9 cellular contexts compared by ENCODE assay signal in genomic region chr1:46166521-46167462, GRCh38. TPM values are rescaled to one million over a fixed set of nuclear protein-coding genes. Genes with fewer than 3 reads are reported as not detected.
DNase-seq lines count a peak whose midpoint lies in the region; ATAC-seq and TF ChIP-seq lines count a peak whose summit lies in the region.
"Had no signal": no experiment of that assay in that cellular context is flagged by ENCODE, and none has a peak within 500 bp of the region (broad histone marks: within the 10 kb centered on the region; RNA-seq: fewer than 3 reads in every experiment).

No MANE protein-coding gene starts in this region.

- DNase-seq in GM23338 (ENCODE audit: low spot score) (peak; percentile 75), tibial nerve (ENCODE audit: low spot score in 2 of 2) (no peak), epidermal melanocyte (ENCODE audit: insufficient read length, low spot score) (no peak), kidney glomerular epithelial cell (lab: John Stamatoyannopoulos, UW) (no peak), HT-29 (ENCODE audit: low spot score) (no peak)
- DNase-seq in activated CD4-positive, alpha-beta T cell treated with anti-CD3 and anti-CD28 coated beads, Interleukin-2, amount 50 U/mL, for 24 hours (ENCODE audit: low read depth in 1 of 2, low spot score in 1 of 2): peak; percentile 13 to 24
- peak in 1 of 3 donors; percentile 10 for DNase-seq in effector memory CD4-positive, alpha-beta T cell
- peak; percentile 63 for DNase-seq in natural killer cell treated with Interleukin-12 subunit alpha and Interleukin-12 subunit beta and Interleukin-15 and Interleukin-18, amount 100 ng/mL, for 72 hours (ENCODE audit: low spot score)

- TF ChIP-seq POLR2A in tibial nerve (IDR thresholded peaks at IDR 0.05): no peak

- H3K4me3 ChIP-seq in GM23338: peak overlapping the region; percentile 61
- peak overlapping the region; percentile 67 for H3K4me3 ChIP-seq in effector memory CD4-positive, alpha-beta T cell (ENCODE audit: insufficient read depth, low read depth, low read length, poor library complexity, severe bottlenecking)
- H3K4me3 ChIP-seq in tibial nerve: peak overlapping the region; percentile 9 to 52 (median 44)
- H3K4me3 ChIP-seq: SJSA1 had no signal

- H3K79me2 ChIP-seq in GM23338 (replicated peaks; ENCODE audit: insufficient read depth): no peaks in the 10 kb centered on the region

- H3K27ac ChIP-seq in GM23338 (ENCODE audit: low read depth): no peak overlapping the region
- H3K27ac ChIP-seq in effector memory CD4-positive, alpha-beta T cell (ENCODE audit: insufficient read depth, low read length, poor library complexity, severe bottlenecking): peak overlapping the region; percentile 37
- H3K27ac ChIP-seq in tibial nerve: peak overlapping the region in 2 of 4 donors; percentile 57 to 65
- H3K27ac ChIP-seq: SJSA1 had no signal

- H3K27me3 ChIP-seq in GM23338 (ENCODE audit: insufficient read depth): peaks cover 18% of the 10 kb centered on the region
- no peaks in the 10 kb centered on the region for H3K27me3 ChIP-seq in effector memory CD4-positive, alpha-beta T cell (replicated peaks; ENCODE audit: control insufficient read depth, insufficient read depth, low read length, poor library complexity, severe bottlenecking)
- H3K27me3 ChIP-seq in tibial nerve: peaks cover 0 to 16% of the 10 kb centered on the region in 2 donors
- H3K27me3 ChIP-seq: SJSA1 had no signal

- H3F3A ChIP-seq in GM23338 (replicated peaks; ENCODE audit: low read depth): 0 out of 2 replicates have a peak, but pooled peaks cover 3% of the 10 kb centered on the region

- peak overlapping the region; percentile 84 for H3K4me2 ChIP-seq in GM23338

- peak; percentile 35 to 40 for TF ChIP-seq EP300 in tibial nerve (IDR thresholded peaks at IDR 0.05)

- H3K9me3 Mint-ChIP-seq in GM23338: no peaks in the 10 kb centered on the region
- H3K9me3 Mint-ChIP-seq in natural killer cell treated with Interleukin-12 subunit alpha and Interleukin-12 subunit beta and Interleukin-15 and Interleukin-18, amount 100 ng/mL, for 72 hours: no peaks in the 10 kb centered on the region

- peak overlapping the region; percentile 100 for H2AFZ ChIP-seq in GM23338

- H3K4me3 Mint-ChIP-seq in GM23338: peak overlapping the region; percentile 65
- peak overlapping the region; percentile 81 for H3K4me3 Mint-ChIP-seq in natural killer cell treated with Interleukin-12 subunit alpha and Interleukin-12 subunit beta and Interleukin-15 and Interleukin-18, amount 100 ng/mL, for 72 hours

- H3K4me1 ChIP-seq in GM23338 (ENCODE audit: insufficient read depth) (peaks cover 15% of the 10 kb centered on the region), tibial nerve (peaks cover 0 to 13% (median 0%) of the 10 kb centered on the region in 4 donors)
- H3K4me1 ChIP-seq in effector memory CD4-positive, alpha-beta T cell (ENCODE audit: control insufficient read depth, insufficient read depth, low read length, poor library complexity, severe bottlenecking): peaks cover 11% of the 10 kb centered on the region
- H3K4me1 ChIP-seq: SJSA1 had no signal

- TF ChIP-seq CTCF in GM23338 (conservative IDR thresholded peaks at IDR 0.05; ENCODE audit: low read depth in 2 of 2) (no peak), tibial nerve (IDR thresholded peaks at IDR 0.05) (no peak)

- H3K27me3 Mint-ChIP-seq in GM23338 (ENCODE audit: insufficient read depth, low read depth, poor library complexity): peaks cover 32% of the 10 kb centered on the region
- H3K27me3 Mint-ChIP-seq in natural killer cell treated with Interleukin-12 subunit alpha and Interleukin-12 subunit beta and Interleukin-15 and Interleukin-18, amount 100 ng/mL, for 72 hours: peaks cover 6 to 8% of the 10 kb centered on the region in 2 donors

- no peaks in the 10 kb centered on the region for H3K36me3 ChIP-seq in GM23338 (ENCODE audit: insufficient read depth)
- H3K36me3 ChIP-seq in effector memory CD4-positive, alpha-beta T cell (ENCODE audit: control insufficient read depth, insufficient read depth, low read length): no peaks in the 10 kb centered on the region
- H3K36me3 ChIP-seq in tibial nerve: no peaks in the 10 kb centered on the region
- H3K36me3 ChIP-seq: SJSA1 had no signal

- H3K9me2 ChIP-seq in GM23338 (ENCODE audit: insufficient read depth): no peaks in the 10 kb centered on the region

- H3K4me1 Mint-ChIP-seq in GM23338: peaks cover 22% of the 10 kb centered on the region
- peaks cover 10 to 16% of the 10 kb centered on the region in 2 donors for H3K4me1 Mint-ChIP-seq in natural killer cell treated with Interleukin-12 subunit alpha and Interleukin-12 subunit beta and Interleukin-15 and Interleukin-18, amount 100 ng/mL, for 72 hours (ENCODE audit: low read depth in 2 of 2)

- H3K36me3 Mint-ChIP-seq in GM23338 (ENCODE audit: low read depth): no peaks in the 10 kb centered on the region
- H3K36me3 Mint-ChIP-seq in natural killer cell treated with Interleukin-12 subunit alpha and Interleukin-12 subunit beta and Interleukin-15 and Interleukin-18, amount 100 ng/mL, for 72 hours: no peaks in the 10 kb centered on the region

- no peaks in the 10 kb centered on the region for H4K20me1 ChIP-seq in GM23338 (replicated peaks; ENCODE audit: insufficient read depth)

- ATAC-seq in GM23338: peak; percentile 71
- ATAC-seq in natural killer cell treated with Interleukin-12 subunit alpha and Interleukin-12 subunit beta and Interleukin-15 and Interleukin-18, amount 100 ng/mL, for 72 hours: peak; percentile 58 to 62

- no peaks in the 10 kb centered on the region for H3K9me3 ChIP-seq in effector memory CD4-positive, alpha-beta T cell (ENCODE audit: control insufficient read depth, low read length)
- no peaks in the 10 kb centered on the region for H3K9me3 ChIP-seq in tibial nerve
- H3K9me3 ChIP-seq: SJSA1 had no signal

- 13 to 17% methylated on average over 46 to 47 of the region's 47 CpGs for WGBS in tibial nerve, 2 donors

- H3K27ac Mint-ChIP-seq in GM23338: no peak overlapping the region
- H3K27ac Mint-ChIP-seq in natural killer cell treated with Interleukin-12 subunit alpha and Interleukin-12 subunit beta and Interleukin-15 and Interleukin-18, amount 100 ng/mL, for 72 hours: peak overlapping the region; percentile 74 to 86

TF ChIP-seq in GM23338, 12 proteins besides CTCF, POLR2A, EP300 and RAD21 (continues in another document):
- no peak for TF ChIP-seq ETS1 (IDR thresholded peaks at IDR 0.05)
- no peak for TF ChIP-seq EZH2 (IDR thresholded peaks at IDR 0.05; ENCODE audit: low read depth, unreplicated experiment)
- no peak for TF ChIP-seq JUNB (IDR thresholded peaks at IDR 0.05; ENCODE audit: unreplicated experiment)
- no peak for TF ChIP-seq STAT1 (IDR thresholded peaks at IDR 0.05; ENCODE audit: unreplicated experiment)
- no peak for TF ChIP-seq EZH2phosphoT487 (IDR thresholded peaks at IDR 0.05; ENCODE audit: unreplicated experiment)
- TF ChIP-seq NANOG (IDR thresholded peaks at IDR 0.05; ENCODE audit: borderline replicate concordance): no peak

RNA-seq across cellular contexts. Expression of gene TSPAN1, which starts 8.1 kb away (rescaled TPM):
- not detected in 2 replicates for total RNA-seq in GM23338 (2014; rRNA removed; shearing (Covaris generic))
- polyA plus RNA-seq in GM23338 (2016; fragmentation: Nextera tagmentation; extraction: Ambion mirVana): not detected in 2 replicates
- total RNA-seq in natural killer cell treated with Interleukin-12 subunit alpha and Interleukin-12 subunit beta and Interleukin-15 and Interleukin-18, amount 100 ng/mL, for 72 hours: not detected
- total RNA-seq in tibial nerve: 1 to 10 TPM; 3.0 to 8.6 (median 5.6) TPM
- 162 and 165 TPM in 2 replicates for total RNA-seq in HT-29 (2014; rRNA removed; shearing (Covaris generic))
- total RNA-seq: SJSA1 had no signal

RNA-seq across cellular contexts. Expression of gene P3R3URF, which starts 9.5 kb away (rescaled TPM):
- not detected in 2 replicates for total RNA-seq in GM23338 (2014; rRNA removed; shearing (Covaris generic))
- not detected in 2 replicates for polyA plus RNA-seq in GM23338 (2016; fragmentation: Nextera tagmentation; extraction: Ambion mirVana)
- total RNA-seq in natural killer cell treated with Interleukin-12 subunit alpha and Interleukin-12 subunit beta and Interleukin-15 and Interleukin-18, amount 100 ng/mL, for 72 hours: not detected
- not detected for total RNA-seq in tibial nerve
- not detected in 2 replicates for total RNA-seq in HT-29 (2014; rRNA removed; shearing (Covaris generic))
- total RNA-seq: SJSA1 had no signal

RNA-seq across cellular contexts. Expression of gene POMGNT1, which starts 31.4 kb away (rescaled TPM):
- total RNA-seq in GM23338 (2014; rRNA removed; shearing (Covaris generic)): 32.1 and 33.2 TPM in 2 replicates
- polyA plus RNA-seq in GM23338 (2016; fragmentation: Nextera tagmentation; extraction: Ambion mirVana): 23.0 and 24.3 TPM in 2 replicates
- 10 to 100 TPM; 46.7 to 61.7 TPM for total RNA-seq in natural killer cell treated with Interleukin-12 subunit alpha and Interleukin-12 subunit beta and Interleukin-15 and Interleukin-18, amount 100 ng/mL, for 72 hours
- total RNA-seq in tibial nerve: 10 to 100 TPM; 53.8 to 71.5 (median 62.8) TPM
- total RNA-seq in HT-29 (2014; rRNA removed; shearing (Covaris generic)): 53.5 TPM in 2 replicates

RNA-seq across cellular contexts. Expression of gene PIK3R3, which starts 34.4 kb away (rescaled TPM):
- total RNA-seq in GM23338 (2014; rRNA removed; shearing (Covaris generic)): 8.0 and 8.6 TPM in 2 replicates
- polyA plus RNA-seq in GM23338 (2016; fragmentation: Nextera tagmentation; extraction: Ambion mirVana): 7.3 and 7.5 TPM in 2 replicates
- total RNA-seq in natural killer cell treated with Interleukin-12 subunit alpha and Interleukin-12 subunit beta and Interleukin-15 and Interleukin-18, amount 100 ng/mL, for 72 hours: 1 to 10 TPM; 3.3 to 7.4 TPM
- total RNA-seq in tibial nerve: 10 to 100 TPM; 13.2 to 32.1 (median 23.2) TPM
- 7.7 and 8.4 TPM in 2 replicates for total RNA-seq in HT-29 (2014; rRNA removed; shearing (Covaris generic))

RNA-seq across cellular contexts. Expression of gene LURAP1, which starts 36.3 kb away (rescaled TPM):
- total RNA-seq in GM23338 (2014; rRNA removed; shearing (Covaris generic)): 3.5 and 5.0 TPM in 2 replicates
- 1.3 and 1.8 TPM in 2 replicates for polyA plus RNA-seq in GM23338 (2016; fragmentation: Nextera tagmentation; extraction: Ambion mirVana)
- total RNA-seq in natural killer cell treated with Interleukin-12 subunit alpha and Interleukin-12 subunit beta and Interleukin-15 and Interleukin-18, amount 100 ng/mL, for 72 hours: not detected
- 10 to 100 TPM; 19.0 to 26.1 (median 23.8) TPM for total RNA-seq in tibial nerve
- not detected in 2 replicates for total RNA-seq in HT-29 (2014; rRNA removed; shearing (Covaris generic))

Comparison
In these comparisons a context has a peak if more than half of its experiments do, and no peak if none do; other contexts are left out.
1. DNase-seq: peak in GM23338 (single experiment), activated CD4-positive, alpha-beta T cell treated with anti-CD3 and anti-CD28 coated beads, Interleukin-2, amount 50 U/mL, for 24 hours (2 of 2) and natural killer cell treated with Interleukin-12 subunit alpha and Interleukin-12 subunit beta and Interleukin-15 and Interleukin-18, amount 100 ng/mL, for 72 hours (single experiment); none in tibial nerve (0 of 2), epidermal melanocyte (single experiment), kidney glomerular epithelial cell (single experiment) and HT-29 (single experiment).
2. RNA of gene TSPAN1, which starts 8.1 kb away (total RNA-seq): 162 to 165 TPM in HT-29; 3.0 to 8.6 TPM in tibial nerve, not detected in GM23338 and not detected in natural killer cell treated with Interleukin-12 subunit alpha and Interleukin-12 subunit beta and Interleukin-15 and Interleukin-18, amount 100 ng/mL, for 72 hours; every median in the first group is over 10 times any median in the second.
3. Peak in every context shown above with its lines, with median percentiles within 50 percentile points of each other: H3K4me3 ChIP-seq.